Comparison of ENCODE assay signal across 7 cellular contexts in the genomic region with DNA sequence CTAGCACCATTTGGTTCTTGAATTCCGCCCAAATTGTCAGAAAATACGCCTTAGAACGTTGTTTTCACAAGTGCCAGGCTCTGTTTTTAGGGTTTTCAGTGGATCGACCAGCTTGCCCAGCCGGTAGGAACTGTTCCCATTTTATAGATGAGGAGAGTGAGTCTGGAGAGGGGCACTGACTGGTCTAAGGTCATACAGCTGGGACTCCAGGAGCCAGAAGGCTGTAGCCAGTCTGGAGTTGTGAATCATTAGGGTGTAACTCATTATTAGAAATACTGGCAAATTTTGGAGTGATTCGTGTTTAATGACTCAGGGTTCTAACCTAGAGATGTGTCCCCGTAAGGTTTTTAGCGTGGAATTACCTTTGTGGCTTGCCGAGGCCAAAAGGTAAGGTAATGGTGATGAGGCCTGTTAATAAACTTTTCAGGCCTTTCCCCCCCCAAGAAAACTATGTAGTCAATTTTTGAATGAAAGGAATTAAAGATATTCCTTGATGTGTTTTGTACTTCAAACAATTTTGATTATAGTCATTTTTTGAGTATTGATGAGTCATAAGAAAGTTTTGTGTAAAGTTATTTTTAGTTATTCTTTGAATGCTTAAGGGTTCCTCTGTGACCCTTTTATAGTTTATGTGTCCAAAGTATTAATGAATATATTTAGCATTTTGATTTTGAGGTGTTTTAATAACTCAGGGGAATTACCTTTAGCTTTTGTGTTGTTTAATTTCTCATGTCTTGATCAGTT. TPM values are rescaled to one million over a fixed set of nuclear protein-coding genes. Genes with fewer than 3 reads are reported as not detected.
DNase-seq lines count a peak whose midpoint lies in the region; FAIRE-seq and TF ChIP-seq lines count a peak whose summit lies in the region.

No MANE protein-coding gene starts in this region.

- H3K9me3 ChIP-seq in ectodermal cell (ENCODE audit: control insufficient read depth, low read length), result no peaks in the 10 kb centered on the region
- no peaks in the 10 kb centered on the region for H3K9me3 ChIP-seq in neural progenitor cell (ENCODE audit: low read depth)

- H3K27ac Mint-ChIP-seq in neural progenitor cell, result peak overlapping the region; percentile 96

- peaks cover 22% of the 10 kb centered on the region for H3K36me3 Mint-ChIP-seq in neural progenitor cell

- H3K9me3 Mint-ChIP-seq in neural progenitor cell, result peaks cover 16% of the 10 kb centered on the region

- CTCF ChIA-PET in HEK293T (lab: Yijun Ruan, JAX), result interaction anchor here (1.3 kb wide), 1 partner anchor 22 kb away, joined by 3 read pairs; no protein-coding TSS in a partner anchor

- H3F3A ChIP-seq in neural progenitor cell (ENCODE audit: low read depth), result peaks cover 21% of the 10 kb centered on the region

- H3K4me3 Mint-ChIP-seq in neural progenitor cell, result peak overlapping the region; percentile 93

- TF ChIP-seq CTCF in neural progenitor cell (IDR thresholded peaks at IDR 0.05), result no peak

- H3K36me3 ChIP-seq in ectodermal cell (ENCODE audit: control insufficient read depth, insufficient read depth, low read length) (no peaks in the 10 kb centered on the region), neural progenitor cell (no peaks in the 10 kb centered on the region)

- H3K27me3 Mint-ChIP-seq in neural progenitor cell (ENCODE audit: insufficient read depth, low read depth), result peaks cover 8% of the 10 kb centered on the region

- H3K79me2 ChIP-seq in neural progenitor cell (ENCODE audit: low read depth), result peaks cover 85% of the 10 kb centered on the region

- H3K27ac ChIP-seq in ectodermal cell (ENCODE audit: insufficient read depth, low read depth, low read length, poor library complexity, severe bottlenecking), result no peak overlapping the region
- H3K27ac ChIP-seq in neural progenitor cell, result no peak overlapping the region

- peak overlapping the region; percentile 84 for H3K4me2 ChIP-seq in neural progenitor cell

- H3K4me3 ChIP-seq in ectodermal cell (ENCODE audit: insufficient read depth, low read depth, low read length) (peak overlapping the region; percentile 61), neural progenitor cell (peak overlapping the region; percentile 78)

- peak overlapping the region; percentile 88 for H3K9ac ChIP-seq in neural progenitor cell

- peaks cover 61% of the 10 kb centered on the region for H4K20me1 ChIP-seq in neural progenitor cell (ENCODE audit: low read depth)

- H2AFZ ChIP-seq in neural progenitor cell (replicated peaks), result no peak overlapping the region

- FAIRE-seq in GM12892 (lab: Jason Lieb, UNC), result peak; percentile 36

- no peak for DNase-seq in GM12892 (ENCODE audit: insufficient read length)
- peak; percentile 76 for DNase-seq in OCI-M1 (lab: John Stamatoyannopoulos, UW)
- no peak for DNase-seq in neural progenitor cell (ENCODE audit: low spot score)
- no peak for DNase-seq in NOMO-1 treated with DMSO at 0.1 percent for 48 hours (lab: John Stamatoyannopoulos, UW; ENCODE audit: unreplicated experiment)
- no peak for DNase-seq in HEK293T (ENCODE audit: extremely low spot score)
- DNase-seq in NCI-H2196 treated with DMSO at 0.1 percent for 48 hours (lab: John Stamatoyannopoulos, UW; ENCODE audit: unreplicated experiment), result no peak

- H3K27me3 ChIP-seq in ectodermal cell (ENCODE audit: control insufficient read depth, insufficient read depth, low read length, poor library complexity, severe bottlenecking) (no peaks in the 10 kb centered on the region), neural progenitor cell (no peaks in the 10 kb centered on the region)

- H3K4me1 ChIP-seq in ectodermal cell (ENCODE audit: control insufficient read depth, insufficient read depth, low read length) (peaks cover 8% of the 10 kb centered on the region), neural progenitor cell (peaks cover 35% of the 10 kb centered on the region)

- 15 to 17% methylated on average over 9 of the region's 9 CpGs for WGBS in ectodermal cell, 2 experiments

- TF ChIP-seq POLR2A in GM12892 (IDR thresholded peaks at IDR 0.05; ENCODE audit: low read depth, low read length), result 0 out of 2 replicates have a peak, but pooled peaks have one; percentile 2

- peaks cover 34% of the 10 kb centered on the region for H3K4me1 Mint-ChIP-seq in neural progenitor cell

- POLR2A ChIA-PET in HEK293T (lab: Yijun Ruan, JAX), result interaction anchor here (1.7 kb wide), 1 partner anchor 101 kb away, joined by 6 read pairs; a partner anchor contains a TSS

TF ChIP-seq in HEK293T, 16 proteins besides CTCF, POLR2A, EP300 and RAD21:
- TF ChIP-seq ELF4 (IDR thresholded peaks at IDR 0.05) (no peak), CTBP1 (IDR thresholded peaks at IDR 0.05; ENCODE audit: borderline replicate concordance) (no peak), FOXM1 (IDR thresholded peaks at IDR 0.05; ENCODE audit: borderline replicate concordance) (no peak), FOXA1 (IDR thresholded peaks at IDR 0.05) (no peak), HDGF (IDR thresholded peaks at IDR 0.05; ENCODE audit: borderline replicate concordance) (no peak)

RNA-seq across cellular contexts. Expression of a gene that starts 2.1 kb away (rescaled TPM):
- polyA plus RNA-seq in GM12892 (2012; ENCODE audit: missing spikeins), result 24.3 TPM
- 50.2 TPM for polyA plus RNA-seq in ectodermal cell (2013, experiment 1 of 4)
- polyA plus RNA-seq in ectodermal cell (2013, experiment 2 of 4), result 54.5 TPM
- 37.2 TPM for polyA plus RNA-seq in ectodermal cell (2013, experiment 3 of 4)
- 37.6 TPM for polyA plus RNA-seq in ectodermal cell (2013, experiment 4 of 4)
- total RNA-seq in neural progenitor cell (ENCODE audit: low replicate concordance), result 104 and 108 TPM in 2 replicates
